Comparison of ENCODE assay signal across 1 cellular context in the genomic region with DNA sequence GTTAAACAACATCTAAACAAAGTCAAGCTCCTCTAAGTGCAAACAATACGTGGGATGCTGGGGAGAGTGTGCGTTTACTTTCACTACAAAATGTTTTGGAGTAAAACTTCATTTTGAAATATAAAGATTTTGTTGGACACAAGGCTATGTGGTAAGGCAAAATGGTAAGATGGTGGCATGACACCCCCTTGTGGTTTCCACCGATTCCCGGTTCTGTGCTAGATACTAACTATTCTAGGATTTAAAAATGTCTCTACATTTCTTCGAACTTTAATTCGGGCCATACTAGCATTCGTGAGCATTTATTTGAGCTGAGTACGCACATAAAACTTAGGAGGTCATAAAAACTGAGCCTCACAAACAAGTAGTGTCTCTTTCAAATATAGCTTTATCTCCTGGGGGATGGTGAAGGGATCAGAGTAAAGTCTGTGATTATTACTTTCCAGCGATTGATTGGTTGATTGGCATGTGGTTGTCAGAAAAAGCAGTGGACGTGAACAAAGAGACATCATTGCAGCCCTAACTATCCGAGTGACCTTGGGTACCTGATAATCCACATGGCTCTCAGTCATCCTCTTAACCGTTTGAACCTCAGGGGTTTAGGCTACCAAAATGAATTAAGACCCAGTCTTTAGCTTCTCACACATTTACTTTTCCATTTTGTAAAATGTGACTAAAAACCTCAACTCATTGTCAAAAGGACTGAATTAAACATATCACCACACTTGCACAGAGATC.
TF ChIP-seq lines count a peak whose summit lies in the region.

No MANE protein-coding gene starts in this region.

TF ChIP-seq in HEK293, 187 proteins besides CTCF, POLR2A, EP300 and RAD21 (continued from another document):
- TF ChIP-seq, protein P1, sequence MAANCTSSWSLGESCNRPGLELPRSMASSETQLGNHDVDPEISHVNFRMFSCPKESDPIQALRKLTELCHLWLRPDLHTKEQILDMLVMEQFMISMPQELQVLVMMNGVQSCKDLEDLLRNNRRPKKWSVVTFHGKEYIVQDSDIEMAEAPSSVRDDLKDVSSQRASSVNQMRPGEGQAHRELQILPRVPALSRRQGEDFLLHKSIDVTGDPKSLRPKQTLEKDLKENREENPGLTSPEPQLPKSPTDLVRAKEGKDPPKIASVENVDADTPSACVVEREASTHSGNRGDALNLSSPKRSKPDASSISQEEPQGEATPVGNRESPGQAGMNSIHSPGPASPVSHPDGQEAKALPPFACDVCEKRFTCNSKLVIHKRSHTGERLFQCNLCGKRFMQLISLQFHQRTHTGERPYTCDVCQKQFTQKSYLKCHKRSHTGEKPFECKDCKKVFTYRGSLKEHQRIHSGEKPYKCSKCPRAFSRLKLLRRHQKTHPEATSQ (tag by site-specific recombination; IDR thresholded peaks at IDR 0.05): no peak
- no peak for TF ChIP-seq SP3 (tag by site-specific recombination; IDR thresholded peaks at IDR 0.05)
- TF ChIP-seq ZEB2 (tag by site-specific recombination; IDR thresholded peaks at IDR 0.05): no peak
- TF ChIP-seq ZSCAN30 (tag by site-specific recombination; IDR thresholded peaks at IDR 0.05): no peak
- TF ChIP-seq, protein P2, sequence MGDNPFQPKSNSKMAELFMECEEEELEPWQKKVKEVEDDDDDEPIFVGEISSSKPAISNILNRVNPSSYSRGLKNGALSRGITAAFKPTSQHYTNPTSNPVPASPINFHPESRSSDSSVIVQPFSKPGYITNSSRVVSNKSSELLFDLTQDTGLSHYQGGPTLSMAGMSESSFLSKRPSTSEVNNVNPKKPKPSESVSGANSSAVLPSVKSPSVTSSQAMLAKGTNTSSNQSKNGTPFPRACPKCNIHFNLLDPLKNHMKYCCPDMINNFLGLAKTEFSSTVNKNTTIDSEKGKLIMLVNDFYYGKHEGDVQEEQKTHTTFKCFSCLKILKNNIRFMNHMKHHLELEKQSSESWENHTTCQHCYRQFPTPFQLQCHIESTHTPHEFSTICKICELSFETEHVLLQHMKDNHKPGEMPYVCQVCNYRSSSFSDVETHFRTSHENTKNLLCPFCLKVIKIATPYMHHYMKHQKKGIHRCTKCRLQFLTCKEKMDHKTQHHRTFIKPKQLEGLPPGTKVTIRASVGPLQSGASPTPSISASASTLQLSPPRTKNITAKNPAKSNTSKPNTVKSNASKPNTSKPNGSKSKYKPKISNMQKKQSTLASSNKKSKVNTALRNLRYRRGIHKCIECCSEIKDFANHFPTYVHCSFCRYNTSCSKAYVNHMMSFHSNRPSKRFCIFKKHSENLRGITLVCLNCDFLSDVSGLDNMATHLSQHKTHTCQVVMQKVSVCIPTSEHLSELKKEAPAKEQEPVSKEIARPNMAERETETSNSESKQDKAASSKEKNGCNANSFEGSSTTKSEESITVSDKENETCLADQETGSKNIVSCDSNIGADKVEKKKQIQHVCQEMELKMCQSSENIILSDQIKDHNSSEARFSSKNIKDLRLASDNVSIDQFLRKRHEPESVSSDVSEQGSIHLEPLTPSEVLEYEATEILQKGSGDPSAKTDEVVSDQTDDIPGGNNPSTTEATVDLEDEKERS (tag by site-specific recombination; IDR thresholded peaks at IDR 0.05): no peak
- TF ChIP-seq ZNF654 (tag by site-specific recombination; IDR thresholded peaks at IDR 0.05; ENCODE audit: low read depth): peak; percentile 51
- TF ChIP-seq KLF1 (tag by site-specific recombination; IDR thresholded peaks at IDR 0.05): no peak
- no peak for TF ChIP-seq GLIS2 (tag by site-specific recombination; IDR thresholded peaks at IDR 0.05)
- TF ChIP-seq, protein P3, sequence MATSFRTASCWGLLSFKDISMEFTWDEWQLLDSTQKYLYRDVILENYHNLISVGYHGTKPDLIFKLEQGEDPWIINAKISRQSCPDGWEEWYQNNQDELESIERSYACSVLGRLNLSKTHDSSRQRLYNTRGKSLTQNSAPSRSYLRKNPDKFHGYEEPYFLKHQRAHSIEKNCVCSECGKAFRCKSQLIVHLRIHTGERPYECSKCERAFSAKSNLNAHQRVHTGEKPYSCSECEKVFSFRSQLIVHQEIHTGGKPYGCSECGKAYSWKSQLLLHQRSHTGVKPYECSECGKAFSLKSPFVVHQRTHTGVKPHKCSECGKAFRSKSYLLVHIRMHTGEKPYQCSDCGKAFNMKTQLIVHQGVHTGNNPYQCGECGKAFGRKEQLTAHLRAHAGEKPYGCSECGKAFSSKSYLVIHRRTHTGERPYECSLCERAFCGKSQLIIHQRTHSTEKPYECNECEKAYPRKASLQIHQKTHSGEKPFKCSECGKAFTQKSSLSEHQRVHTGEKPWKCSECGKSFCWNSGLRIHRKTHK (tag by site-specific recombination; IDR thresholded peaks at IDR 0.05): no peak
- TF ChIP-seq, protein P4, sequence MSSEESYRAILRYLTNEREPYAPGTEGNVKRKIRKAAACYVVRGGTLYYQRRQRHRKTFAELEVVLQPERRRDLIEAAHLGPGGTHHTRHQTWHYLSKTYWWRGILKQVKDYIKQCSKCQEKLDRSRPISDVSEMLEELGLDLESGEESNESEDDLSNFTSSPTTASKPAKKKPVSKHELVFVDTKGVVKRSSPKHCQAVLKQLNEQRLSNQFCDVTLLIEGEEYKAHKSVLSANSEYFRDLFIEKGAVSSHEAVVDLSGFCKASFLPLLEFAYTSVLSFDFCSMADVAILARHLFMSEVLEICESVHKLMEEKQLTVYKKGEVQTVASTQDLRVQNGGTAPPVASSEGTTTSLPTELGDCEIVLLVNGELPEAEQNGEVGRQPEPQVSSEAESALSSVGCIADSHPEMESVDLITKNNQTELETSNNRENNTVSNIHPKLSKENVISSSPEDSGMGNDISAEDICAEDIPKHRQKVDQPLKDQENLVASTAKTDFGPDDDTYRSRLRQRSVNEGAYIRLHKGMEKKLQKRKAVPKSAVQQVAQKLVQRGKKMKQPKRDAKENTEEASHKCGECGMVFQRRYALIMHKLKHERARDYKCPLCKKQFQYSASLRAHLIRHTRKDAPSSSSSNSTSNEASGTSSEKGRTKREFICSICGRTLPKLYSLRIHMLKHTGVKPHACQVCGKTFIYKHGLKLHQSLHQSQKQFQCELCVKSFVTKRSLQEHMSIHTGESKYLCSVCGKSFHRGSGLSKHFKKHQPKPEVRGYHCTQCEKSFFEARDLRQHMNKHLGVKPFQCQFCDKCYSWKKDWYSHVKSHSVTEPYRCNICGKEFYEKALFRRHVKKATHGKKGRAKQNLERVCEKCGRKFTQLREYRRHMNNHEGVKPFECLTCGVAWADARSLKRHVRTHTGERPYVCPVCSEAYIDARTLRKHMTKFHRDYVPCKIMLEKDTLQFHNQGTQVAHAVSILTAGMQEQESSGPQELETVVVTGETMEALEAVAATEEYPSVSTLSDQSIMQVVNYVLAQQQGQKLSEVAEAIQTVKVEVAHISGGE (tag by site-specific recombination; conservative IDR thresholded peaks at IDR 0.05; ENCODE audit: low read depth): no peak
